In genomic region chr15:40063563-40064011, GRCh38 we compare ENCODE assay signal across 1 cellular context.
TF ChIP-seq lines count a peak whose summit lies in the region.

No MANE protein-coding gene starts in this region.

TF ChIP-seq in IMR-90, 13 proteins besides CTCF, POLR2A, EP300 and RAD21 (continued from another document):
- no peak for TF ChIP-seq CEBPB (IDR thresholded peaks at IDR 0.05; ENCODE audit: low read depth, low read length)
- no peak for TF ChIP-seq BHLHE40 (IDR thresholded peaks at IDR 0.05; ENCODE audit: low read depth, low read length)
